8 cellular contexts compared by ENCODE assay signal in the genomic region with DNA sequence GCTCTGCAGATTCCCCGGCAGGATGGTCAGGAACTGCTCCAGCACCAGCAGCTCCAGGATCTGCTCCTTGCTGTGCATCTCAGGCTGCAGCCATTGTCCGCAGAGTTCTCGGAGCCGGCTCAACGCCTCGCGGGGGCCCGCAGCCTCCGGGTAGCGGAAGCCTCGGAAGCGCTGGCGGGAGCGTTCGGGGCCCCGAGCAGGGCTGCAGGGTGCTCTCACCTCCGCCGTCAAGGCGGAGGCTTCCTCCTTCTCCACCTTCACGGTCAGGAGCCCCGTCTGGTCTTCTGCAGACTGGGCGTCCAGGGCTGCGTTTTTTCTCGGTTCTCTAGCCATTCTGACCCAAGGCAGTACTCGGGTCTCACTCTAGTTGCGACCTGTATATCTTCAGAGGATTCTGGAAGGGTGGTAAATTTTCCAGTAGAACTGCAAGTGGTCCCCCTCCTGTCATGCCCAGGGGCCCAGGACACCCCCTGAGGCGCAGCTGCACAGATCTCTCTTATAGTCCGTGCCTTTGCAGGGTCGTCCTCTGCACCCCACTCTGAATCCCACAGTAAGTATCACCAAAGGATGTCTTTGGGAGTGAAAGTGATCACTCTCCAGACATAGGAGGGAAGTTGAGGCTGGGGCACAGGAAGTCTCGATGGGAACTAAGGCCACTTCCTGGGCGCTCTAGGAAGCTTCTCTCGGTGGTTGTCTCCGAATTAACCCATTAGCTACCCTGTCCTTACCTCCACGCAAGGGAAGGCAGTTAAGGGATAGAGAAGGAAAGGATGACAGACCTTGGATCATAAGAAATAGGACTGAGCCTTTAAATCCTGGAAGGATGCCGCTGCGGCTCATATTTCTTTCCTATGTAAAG. TPM values are rescaled to one million over a fixed set of nuclear protein-coding genes. Genes with fewer than 3 reads are reported as not detected.
DNase-seq lines count a peak whose midpoint lies in the region; ATAC-seq, FAIRE-seq and TF ChIP-seq lines count a peak whose summit lies in the region.

Gene ZKSCAN4, minus strand, starts transcription at position 622 of the 859 bp plus-strand sequence. Its CDS starts 289 bp downstream, at position 333.

- DNase-seq in AG08396 (ENCODE audit: low spot score) (peak; percentile 87), NCI-H526 (lab: John Stamatoyannopoulos, UW) (peak; percentile 89 to 94), dermis microvascular lymphatic vessel endothelial cell (ENCODE audit: low read depth in 2 of 2) (peak; percentile 67 to 86), HepG2 (ENCODE audit: low spot score) (peak; percentile 88)
- peak; percentile 84 for DNase-seq in activated CD4-positive, alpha-beta T cell treated with anti-CD3 and anti-CD28 coated beads, Interleukin-2, amount 10 ng/mL, durations not matched to agents 7 days and 5 days
- DNase-seq in stimulated activated CD4-positive, alpha-beta T cell treated with anti-CD3 and anti-CD28 coated beads, Interleukin-2, amount 100 ng/mL, for 48 hours, result peak; percentile 77 to 83

- in situ Hi-C loops in HepG2 (cut with HindIII; ENCODE audit: extremely low pct_ligation_motif_present, low pct_unique_long_range_greater_than_20kb), result loop anchor here (5.0 kb wide), 1 partner anchor 115 kb away; no protein-coding TSS in a partner anchor

- BruUV-seq in HepG2 (replicated peaks; lab: Mats Ljungman, UMichigan), result TSS peak; percentile 66

- peak; percentile 89 for FAIRE-seq in HepG2 (lab: Jason Lieb, UNC)

- H3K9me3 Mint-ChIP-seq in activated CD4-positive, alpha-beta T cell treated with anti-CD3 and anti-CD28 coated beads, Interleukin-2, amount 10 ng/mL, durations not matched to agents 7 days and 5 days, result no peaks in the 10 kb centered on the region

- H3K27me3 Mint-ChIP-seq in activated CD4-positive, alpha-beta T cell treated with anti-CD3 and anti-CD28 coated beads, Interleukin-2, amount 10 ng/mL, durations not matched to agents 7 days and 5 days, result no peaks in the 10 kb centered on the region

- POLR2A ChIA-PET in activated CD4-positive, alpha-beta T cell treated with anti-CD3 and anti-CD28 coated beads, Interleukin-2, amount 10 ng/mL, durations not matched to agents 7 days and 5 days (lab: Charles Lee), result interaction anchor here (0.5 to 1.2 kb wide), 4 partner anchors 15 to 147 kb away, joined by 3 to 6 read pairs (median 3); partner anchors contain the start of genes ZKSCAN8, ZSCAN26 and ZSCAN31
- POLR2A ChIA-PET in HepG2 (lab: Yijun Ruan, JAX), result interaction anchor here (0.6 to 3.6 kb wide), 21 partner anchors 12 to 335 kb away, joined by 3 to 67 read pairs (median 5); partner anchors contain the start of genes PGBD1, ZKSCAN3, ZKSCAN8 and ZSCAN16

- peaks cover 0 to 13% of the 10 kb centered on the region in 2 experiments; a peak in 3 of 5 replicates for H3K36me3 ChIP-seq in HepG2 (replicated peaks in 1 of 2; ENCODE audit: control insufficient read depth in 1 of 2, insufficient read depth in 2 of 2, low read length in 2 of 2)

- H3K36me3 Mint-ChIP-seq in activated CD4-positive, alpha-beta T cell treated with anti-CD3 and anti-CD28 coated beads, Interleukin-2, amount 10 ng/mL, durations not matched to agents 7 days and 5 days (ENCODE audit: low read depth), result peaks cover 22% of the 10 kb centered on the region

- no peaks in the 10 kb centered on the region for H4K20me1 ChIP-seq in HepG2 (ENCODE audit: insufficient read depth, low read length)

- peak within 1 kb of the TSS; percentile 30 for H3K27ac ChIP-seq in HepG2 (ENCODE audit: extremely low read length, insufficient read depth, low read length)

- no peaks in the 10 kb centered on the region for H3K9me3 ChIP-seq in HepG2 (ENCODE audit: low read length)

- H3K4me3 ChIP-seq in HepG2 (replicated peaks in 1 of 3; ENCODE audit: insufficient read depth in 1 of 3, low read depth in 2 of 3, low read length in 3 of 3), result peak within 1 kb of the TSS; percentile 85 to 98 (median 97)

- peaks cover 27% of the 10 kb centered on the region for H3K4me1 ChIP-seq in HepG2 (ENCODE audit: insufficient read depth, low read length)

- peak; percentile 42 to 74; a peak in 3 of 4 replicates for TF ChIP-seq POLR2A in HepG2 (IDR thresholded peaks at IDR 0.05; ENCODE audit: insufficient read depth in 1 of 2, low read depth in 2 of 2, low read length in 2 of 2)

- peaks cover 11% of the 10 kb centered on the region for H3K79me2 ChIP-seq in HepG2 (ENCODE audit: insufficient read depth, low read length)

- 0% methylated on average over 22 of the region's 36 CpGs for WGBS in HepG2 (ENCODE audit: low lambda C conversion rate)

- TF ChIP-seq RAD21 in HepG2 (CRISPR knock-in tag; IDR thresholded peaks at IDR 0.05), result no peak; the same call in 1 of the 2 replicates

- H2AFZ ChIP-seq in HepG2 (ENCODE audit: low read length), result peak within 1 kb of the TSS; percentile 99

- H3K4me3 Mint-ChIP-seq in activated CD4-positive, alpha-beta T cell treated with anti-CD3 and anti-CD28 coated beads, Interleukin-2, amount 10 ng/mL, durations not matched to agents 7 days and 5 days, result peak within 1 kb of the TSS; percentile 97

- TF ChIP-seq EP300 in HepG2 (IDR thresholded peaks at IDR 0.05; ENCODE audit: low read depth in 2 of 2, low read length in 2 of 2), result peak in 1 of 2 experiments; percentile 56; a peak in 1 of 4 replicates
- TF ChIP-seq EP300 in HepG2 (CRISPR knock-in tag; IDR thresholded peaks at IDR 0.05; ENCODE audit: borderline replicate concordance), result peak; percentile 31; the same call in 1 of the 2 replicates

- CTCF ChIA-PET in activated CD4-positive, alpha-beta T cell treated with anti-CD3 and anti-CD28 coated beads, Interleukin-2, amount 10 ng/mL, durations not matched to agents 7 days and 5 days (lab: Charles Lee), result interaction anchor here (1.1 to 1.9 kb wide), 3 partner anchors 15 to 23 kb away, joined by 5 to 7 read pairs (median 5); partner anchors contain the start of gene ZSCAN26
- CTCF ChIA-PET in HepG2 (lab: Yijun Ruan, JAX; ENCODE audit: low intra/inter-chr PET ratio, low total read pairs), result no interaction called here

- H3K27ac Mint-ChIP-seq in activated CD4-positive, alpha-beta T cell treated with anti-CD3 and anti-CD28 coated beads, Interleukin-2, amount 10 ng/mL, durations not matched to agents 7 days and 5 days, result peak within 1 kb of the TSS; percentile 94

- ATAC-seq in GM19023 (IDR thresholded peaks at IDR 0.05; ENCODE audit: unreplicated experiment) (peak; percentile 93), HG03442 (IDR thresholded peaks at IDR 0.05; ENCODE audit: unreplicated experiment) (peak; percentile 62), HepG2 (peak; percentile 94)

- TF ChIP-seq CTCF in HepG2 (CRISPR knock-in tag; IDR thresholded peaks at IDR 0.05), result no peak

- peak within 1 kb of the TSS; percentile 79 for H3K9ac ChIP-seq in HepG2 (ENCODE audit: insufficient read depth, low read depth, low read length)

- peak within 1 kb of the TSS; percentile 95 for H3K4me2 ChIP-seq in HepG2 (ENCODE audit: low read depth, low read length)

- peaks cover 32% of the 10 kb centered on the region for H3K4me1 Mint-ChIP-seq in activated CD4-positive, alpha-beta T cell treated with anti-CD3 and anti-CD28 coated beads, Interleukin-2, amount 10 ng/mL, durations not matched to agents 7 days and 5 days

- intact Hi-C loops in HepG2 (cut with micrococcal nuclease; ENCODE audit: unreplicated experiment), result loop anchor here (1.0 kb wide), 7 partner anchors 15 to 116 kb away; partner anchors contain the start of genes PGBD1, ZKSCAN3, ZKSCAN8 and ZSCAN26

- H3K27me3 ChIP-seq in HepG2 (ENCODE audit: control insufficient read depth in 1 of 2, insufficient read depth in 2 of 2, low read length in 2 of 2), result no peaks in the 10 kb centered on the region; a peak in 1 of 5 replicates

TF ChIP-seq in HepG2, 621 proteins besides CTCF, POLR2A, EP300 and RAD21 (continues in another document):
- TF ChIP-seq, protein P1, sequence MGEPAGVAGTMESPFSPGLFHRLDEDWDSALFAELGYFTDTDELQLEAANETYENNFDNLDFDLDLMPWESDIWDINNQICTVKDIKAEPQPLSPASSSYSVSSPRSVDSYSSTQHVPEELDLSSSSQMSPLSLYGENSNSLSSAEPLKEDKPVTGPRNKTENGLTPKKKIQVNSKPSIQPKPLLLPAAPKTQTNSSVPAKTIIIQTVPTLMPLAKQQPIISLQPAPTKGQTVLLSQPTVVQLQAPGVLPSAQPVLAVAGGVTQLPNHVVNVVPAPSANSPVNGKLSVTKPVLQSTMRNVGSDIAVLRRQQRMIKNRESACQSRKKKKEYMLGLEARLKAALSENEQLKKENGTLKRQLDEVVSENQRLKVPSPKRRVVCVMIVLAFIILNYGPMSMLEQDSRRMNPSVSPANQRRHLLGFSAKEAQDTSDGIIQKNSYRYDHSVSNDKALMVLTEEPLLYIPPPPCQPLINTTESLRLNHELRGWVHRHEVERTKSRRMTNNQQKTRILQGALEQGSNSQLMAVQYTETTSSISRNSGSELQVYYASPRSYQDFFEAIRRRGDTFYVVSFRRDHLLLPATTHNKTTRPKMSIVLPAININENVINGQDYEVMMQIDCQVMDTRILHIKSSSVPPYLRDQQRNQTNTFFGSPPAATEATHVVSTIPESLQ (CRISPR knock-in tag; conservative IDR thresholded peaks at IDR 0.05), result 0 out of 2 replicates have a peak, but pooled peaks have one; percentile 25

RNA-seq across cellular contexts. Expression of gene ZKSCAN4, which starts in this region (rescaled TPM):
- 1 to 10 TPM; 6.5 to 7.5 TPM for total RNA-seq in activated CD4-positive, alpha-beta T cell treated with anti-CD3 and anti-CD28 coated beads, Interleukin-2, amount 10 ng/mL, durations not matched to agents 7 days and 5 days
- 3.0 and 4.3 TPM in 2 replicates for total RNA-seq in dermis microvascular lymphatic vessel endothelial cell
- 7.8 and 10.2 TPM in 2 replicates for total RNA-seq in HepG2 (2016; rRNA removed; fragmentation: Illumina TruSeq; extraction: Trizol)
- total RNA-seq in HepG2 (2016; cell fraction: cytosol; rRNA removed; fragmentation: Illumina TruSeq; extraction: Trizol; ENCODE audit: low read depth), result 1.4 and 1.6 TPM in 2 replicates
- total RNA-seq in HepG2 (2016; cell fraction: insoluble cytoplasmic fraction; rRNA removed; fragmentation: Illumina TruSeq; extraction: Trizol), result 7.5 and 9.4 TPM in 2 replicates
- total RNA-seq in HepG2 (2016; cell fraction: membrane; rRNA removed; fragmentation: Illumina TruSeq; extraction: Trizol), result 3.7 and 5.5 TPM in 2 replicates
- 6.4 and 6.9 TPM in 2 replicates for total RNA-seq in HepG2 (2016; cell fraction: nucleus; rRNA removed; fragmentation: Illumina TruSeq; extraction: Trizol)
- polyA plus RNA-seq in HepG2 (2011; rRNA removed), result 2.9 and 3.4 TPM in 2 replicates
- 2.1 and 2.6 TPM in 2 replicates for polyA plus RNA-seq in HepG2 (2011; cell fraction: cytosol; rRNA removed)
- 3.2 and 3.7 TPM in 2 replicates for polyA plus RNA-seq in HepG2 (2011; cell fraction: nucleus; rRNA removed)
- 4.0 and 4.1 TPM in 2 replicates for polyA plus RNA-seq in HepG2 (2012)
- 0.36 and 0.46 TPM in 2 replicates for polyA plus RNA-seq in HepG2 (2016; cell fraction: cytosol; fragmentation: Illumina TruSeq; extraction: Trizol; ENCODE audit: low read depth)
- polyA plus RNA-seq in HepG2 (2016; cell fraction: insoluble cytoplasmic fraction; fragmentation: Illumina TruSeq; extraction: Trizol; ENCODE audit: low read depth), result 5.8 and 6.2 TPM in 2 replicates
- polyA plus RNA-seq in HepG2 (2016; cell fraction: membrane; fragmentation: Illumina TruSeq; extraction: Trizol; ENCODE audit: low read depth), result 1.1 TPM in 2 replicates
- 10.0 and 10.9 TPM in 2 replicates for polyA plus RNA-seq in HepG2 (2016; cell fraction: nucleus; fragmentation: Illumina TruSeq; extraction: Trizol; ENCODE audit: insufficient read depth, low read depth)
- 2.8 and 4.2 TPM in 2 replicates for polyA minus RNA-seq in HepG2 (2011; rRNA and poly(A)+ RNA removed; ENCODE audit: low replicate concordance)
- 2.3 and 3.3 TPM in 2 replicates for polyA minus RNA-seq in HepG2 (2011; cell fraction: cytosol; rRNA and poly(A)+ RNA removed)
- 4.1 and 6.6 TPM in 2 replicates for polyA minus RNA-seq in HepG2 (2011; cell fraction: nucleus; rRNA and poly(A)+ RNA removed)

Comparison
In these comparisons a context has a peak if more than half of its experiments do, and no peak if none do; other contexts are left out.
1. Peak in every context shown above with its lines: DNase-seq, ATAC-seq, H3K4me3 ChIP-seq and H3K27ac ChIP-seq.